8 cellular contexts compared by ENCODE assay signal in the genomic region with DNA sequence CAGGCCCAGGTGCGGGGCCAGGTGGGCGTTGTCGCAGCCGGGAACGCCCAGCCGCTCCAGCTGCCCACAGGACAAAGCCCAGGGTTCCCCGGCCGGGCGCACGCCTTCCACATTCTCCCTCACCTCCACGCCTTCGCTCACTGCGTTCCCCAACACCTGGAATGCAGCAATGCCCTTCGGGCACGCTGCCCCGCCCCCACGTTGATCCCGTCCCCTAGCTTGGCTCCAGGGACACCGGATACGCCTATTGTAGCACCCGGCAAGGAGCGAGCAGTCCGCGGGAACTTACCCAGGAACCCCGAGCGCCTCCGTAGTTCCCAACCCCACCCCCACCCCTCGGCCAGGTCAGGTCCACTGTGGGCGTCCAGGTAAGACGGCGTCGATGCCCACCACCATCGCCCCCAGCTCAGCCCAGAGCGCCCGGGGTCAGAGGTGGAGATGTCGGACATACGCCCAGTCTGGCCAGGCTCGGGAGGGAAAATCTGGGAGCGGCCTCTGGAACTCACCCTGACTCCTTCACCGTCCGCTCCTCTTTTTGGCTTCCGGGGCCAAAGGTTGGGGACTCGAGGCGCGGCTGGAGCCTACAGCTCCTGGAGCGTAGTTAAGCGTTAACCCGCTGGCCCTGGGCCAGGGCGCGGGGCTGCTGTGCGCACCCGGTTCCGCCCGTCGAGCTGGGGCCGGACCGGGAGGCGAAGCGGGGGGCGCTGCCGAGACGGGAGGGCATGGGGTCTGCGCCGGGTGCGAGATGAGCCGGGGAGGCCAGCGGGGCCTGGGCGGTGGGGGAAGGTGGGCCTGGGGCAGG. TPM values are rescaled to one million over a fixed set of nuclear protein-coding genes. Genes with fewer than 3 reads are reported as not detected.
DNase-seq lines count a peak whose midpoint lies in the region; ATAC-seq, FAIRE-seq and TF ChIP-seq lines count a peak whose summit lies in the region.

No MANE protein-coding gene starts in this region.

- CTCF ChIA-PET in A549 (lab: Yijun Ruan, JAX), result interaction anchor here (0.7 to 2.3 kb wide), 6 partner anchors 15 to 112 kb away, joined by 3 to 6 read pairs (median 3); no protein-coding TSS in a partner anchor
- CTCF ChIA-PET in activated CD8-positive, alpha-beta T cell treated with anti-CD3 and anti-CD28 coated beads for 36 hours (lab: Charles Lee), result interaction anchor here (1.0 to 1.1 kb wide), 2 partner anchors 31 to 39 kb away, joined by 3 read pairs; no protein-coding TSS in a partner anchor

- no peaks in the 10 kb centered on the region for H3K36me3 Mint-ChIP-seq in activated CD8-positive, alpha-beta T cell treated with anti-CD3 and anti-CD28 coated beads for 36 hours (ENCODE audit: low read depth)
- H3K36me3 Mint-ChIP-seq in glutamatergic neuron (ENCODE audit: unreplicated experiment), result no peaks in the 10 kb centered on the region

- peak overlapping the region; percentile 9 for H3K4me3 Mint-ChIP-seq in activated CD8-positive, alpha-beta T cell treated with anti-CD3 and anti-CD28 coated beads for 36 hours
- H3K4me3 Mint-ChIP-seq in glutamatergic neuron (ENCODE audit: unreplicated experiment), result peak overlapping the region; percentile 42

- no peak for TF ChIP-seq CTCF in A549 (IDR thresholded peaks at IDR 0.05)
- TF ChIP-seq CTCF in activated CD8-positive, alpha-beta T cell treated with anti-CD3 and anti-CD28 coated beads for 36 hours (IDR thresholded peaks at IDR 0.05), result no peak
- TF ChIP-seq CTCF in glutamatergic neuron (IDR thresholded peaks at IDR 0.05; ENCODE audit: partially characterized antibody, unreplicated experiment), result no peak
- TF ChIP-seq CTCF in prostate gland (IDR thresholded peaks at IDR 0.05), result no peak

- DNase-seq in A549 (ENCODE audit: low read depth in 1 of 2, low spot score in 1 of 2) (peak; percentile 37 to 70), HPDE6-E6E7 (ENCODE audit: extremely low spot score) (peak; percentile 67), glutamatergic neuron (peak; percentile 32), prostate gland (ENCODE audit: low spot score) (peak; percentile 55), GM19240 (ENCODE audit: insufficient read length, low spot score) (no peak), AG08395 (ENCODE audit: low spot score) (no peak)
- DNase-seq in activated CD8-positive, alpha-beta T cell treated with anti-CD3 and anti-CD28 coated beads for 36 hours, result no peak

- peaks cover 25% of the 10 kb centered on the region for H3K27me3 Mint-ChIP-seq in activated CD8-positive, alpha-beta T cell treated with anti-CD3 and anti-CD28 coated beads for 36 hours
- H3K27me3 Mint-ChIP-seq in glutamatergic neuron (ENCODE audit: unreplicated experiment), result peaks cover 6% of the 10 kb centered on the region

- POLR2A ChIA-PET in A549 (lab: Yijun Ruan, JAX), result interaction anchor here (1.1 kb wide), 1 partner anchor 8 kb away, joined by 3 read pairs; no protein-coding TSS in a partner anchor
- POLR2A ChIA-PET in activated CD8-positive, alpha-beta T cell treated with anti-CD3 and anti-CD28 coated beads for 36 hours (lab: Charles Lee), result interaction anchor here (0.6 to 1.4 kb wide), 2 partner anchors 12 to 100 kb away, joined by 3 read pairs; no protein-coding TSS in a partner anchor

- H3K27ac Mint-ChIP-seq in activated CD8-positive, alpha-beta T cell treated with anti-CD3 and anti-CD28 coated beads for 36 hours, result no peak overlapping the region
- H3K27ac Mint-ChIP-seq in glutamatergic neuron (ENCODE audit: unreplicated experiment), result no peak overlapping the region

- no peaks in the 10 kb centered on the region for H3K9me3 Mint-ChIP-seq in activated CD8-positive, alpha-beta T cell treated with anti-CD3 and anti-CD28 coated beads for 36 hours
- H3K9me3 Mint-ChIP-seq in glutamatergic neuron (ENCODE audit: unreplicated experiment), result no peaks in the 10 kb centered on the region

- ATAC-seq in A549, result peak; percentile 28 to 64
- no peak for ATAC-seq in activated CD8-positive, alpha-beta T cell treated with anti-CD3 and anti-CD28 coated beads for 36 hours
- ATAC-seq in GM21786 (IDR thresholded peaks at IDR 0.05; ENCODE audit: unreplicated experiment), result no peak

- peak overlapping the region; percentile 95 for H3K4me2 ChIP-seq in A549

- H3K4me3 ChIP-seq in A549, result peak overlapping the region; percentile 90
- peak overlapping the region; percentile 69 to 85 for H3K4me3 ChIP-seq in prostate gland

- no peak for TF ChIP-seq EP300 in A549 (IDR thresholded peaks at IDR 0.05)

- H3K9me3 ChIP-seq in A549 (peaks cover 3% of the 10 kb centered on the region; the same call in 1 of the 3 replicates), prostate gland (no peaks in the 10 kb centered on the region)

- H3K4me1 Mint-ChIP-seq in activated CD8-positive, alpha-beta T cell treated with anti-CD3 and anti-CD28 coated beads for 36 hours (ENCODE audit: low read depth), result no peaks in the 10 kb centered on the region
- H3K4me1 Mint-ChIP-seq in glutamatergic neuron (ENCODE audit: low read depth, unreplicated experiment), result no peaks in the 10 kb centered on the region

- TF ChIP-seq POLR2A in A549 (IDR thresholded peaks at IDR 0.05; ENCODE audit: low read length) (no peak), prostate gland (IDR thresholded peaks at IDR 0.05) (peak; percentile 54)

- H3K27me3 ChIP-seq in prostate gland (replicated peaks; ENCODE audit: insufficient read depth), result no peaks in the 10 kb centered on the region

- intact Hi-C loops in activated CD8-positive, alpha-beta T cell treated with anti-CD3 and anti-CD28 coated beads for 36 hours (cut with micrococcal nuclease), result no loop called here
- intact Hi-C loops in prostate gland (cut with DNase I), result no loop called here

- no peak for FAIRE-seq in A549 (lab: Jason Lieb, UNC)

- no peaks in the 10 kb centered on the region for H3K36me3 ChIP-seq in prostate gland

- H3K27ac ChIP-seq in A549, result peak overlapping the region; percentile 91 to 99
- H3K27ac ChIP-seq in prostate gland, result peak overlapping the region; percentile 70 to 72

- H3K4me1 ChIP-seq in A549 (peaks cover 15% of the 10 kb centered on the region), prostate gland (replicated peaks) (peaks cover 10% of the 10 kb centered on the region)

- 32% methylated on average over 16 of the region's 68 CpGs for WGBS in A549 (ENCODE audit: missing lambda C conversion rate)
- 2% methylated on average over 57 of the region's 68 CpGs for WGBS in prostate gland

- no peak for TF ChIP-seq RAD21 in A549 (conservative IDR thresholded peaks at IDR 0.05 in 1 of 2, IDR thresholded peaks at IDR 0.05 in 1 of 2)

TF ChIP-seq in A549, 52 proteins besides CTCF, POLR2A, EP300 and RAD21:
- TF ChIP-seq, protein P1, sequence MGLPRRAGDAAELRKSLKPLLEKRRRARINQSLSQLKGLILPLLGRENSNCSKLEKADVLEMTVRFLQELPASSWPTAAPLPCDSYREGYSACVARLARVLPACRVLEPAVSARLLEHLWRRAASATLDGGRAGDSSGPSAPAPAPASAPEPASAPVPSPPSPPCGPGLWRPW (IDR thresholded peaks at IDR 0.05), result no peak
- TF ChIP-seq NR3C1 (IDR thresholded peaks at IDR 0.05) (no peak), RNF2 (IDR thresholded peaks at IDR 0.05; ENCODE audit: borderline replicate concordance, low read depth) (no peak; the same call in 1 of the 2 replicates), ZC3H11A (IDR thresholded peaks at IDR 0.05) (no peak), GATA3 (IDR thresholded peaks at IDR 0.05; ENCODE audit: borderline replicate concordance) (no peak)
- TF ChIP-seq, protein P2, sequence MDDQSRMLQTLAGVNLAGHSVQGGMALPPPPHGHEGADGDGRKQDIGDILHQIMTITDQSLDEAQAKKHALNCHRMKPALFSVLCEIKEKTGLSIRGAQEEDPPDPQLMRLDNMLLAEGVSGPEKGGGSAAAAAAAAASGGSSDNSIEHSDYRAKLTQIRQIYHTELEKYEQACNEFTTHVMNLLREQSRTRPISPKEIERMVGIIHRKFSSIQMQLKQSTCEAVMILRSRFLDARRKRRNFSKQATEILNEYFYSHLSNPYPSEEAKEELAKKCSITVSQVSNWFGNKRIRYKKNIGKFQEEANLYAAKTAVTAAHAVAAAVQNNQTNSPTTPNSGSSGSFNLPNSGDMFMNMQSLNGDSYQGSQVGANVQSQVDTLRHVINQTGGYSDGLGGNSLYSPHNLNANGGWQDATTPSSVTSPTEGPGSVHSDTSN (IDR thresholded peaks at IDR 0.05), result no peak
- TF ChIP-seq, protein P3, sequence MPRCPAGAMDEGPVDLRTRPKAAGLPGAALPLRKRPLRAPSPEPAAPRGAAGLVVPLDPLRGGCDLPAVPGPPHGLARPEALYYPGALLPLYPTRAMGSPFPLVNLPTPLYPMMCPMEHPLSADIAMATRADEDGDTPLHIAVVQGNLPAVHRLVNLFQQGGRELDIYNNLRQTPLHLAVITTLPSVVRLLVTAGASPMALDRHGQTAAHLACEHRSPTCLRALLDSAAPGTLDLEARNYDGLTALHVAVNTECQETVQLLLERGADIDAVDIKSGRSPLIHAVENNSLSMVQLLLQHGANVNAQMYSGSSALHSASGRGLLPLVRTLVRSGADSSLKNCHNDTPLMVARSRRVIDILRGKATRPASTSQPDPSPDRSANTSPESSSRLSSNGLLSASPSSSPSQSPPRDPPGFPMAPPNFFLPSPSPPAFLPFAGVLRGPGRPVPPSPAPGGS (IDR thresholded peaks at IDR 0.05), result 0 out of 3 replicates have a peak, but pooled peaks have one; percentile 11

RNA-seq across cellular contexts. Expression of a gene that starts 0.6 kb away (rescaled TPM):
- polyA plus RNA-seq in A549 (2011; rRNA removed), result 3.9 and 4.5 TPM in 2 replicates
- polyA plus RNA-seq in A549 (2012; cell fraction: cytosol; rRNA removed), result 8.7 and 12.5 TPM in 2 replicates
- 59.0 and 71.9 TPM in 2 replicates for polyA plus RNA-seq in A549 (2012; cell fraction: nucleus; rRNA removed)
- polyA plus RNA-seq in A549 (2017; fragmentation: RNase III; extraction: RNeasy Plus Mini Kit Qiagen cat#74134 plus additional on column Dnase treatment), result 13.1 to 14.3 TPM (median 13.5 TPM) in 3 replicates
- polyA minus RNA-seq in A549 (2011; rRNA and poly(A)+ RNA removed), result 3.8 and 4.3 TPM in 2 replicates
- total RNA-seq in activated CD8-positive, alpha-beta T cell treated with anti-CD3 and anti-CD28 coated beads for 36 hours, result 1 to 10 TPM; 2.2 to 2.3 TPM
- total RNA-seq in glutamatergic neuron (ENCODE audit: unreplicated experiment), result 80.4 TPM
- total RNA-seq in prostate gland, result 10 to 100 TPM; 29.1 to 81.2 TPM

Comparison
In these comparisons a context has a peak if more than half of its experiments do, and no peak if none do; other contexts are left out.
1. ATAC-seq: peak in A549 (2 of 2); none in activated CD8-positive, alpha-beta T cell treated with anti-CD3 and anti-CD28 coated beads for 36 hours (single experiment) and GM21786 (single experiment).
2. DNase-seq: peak in A549 (2 of 2), HPDE6-E6E7 (single experiment), glutamatergic neuron (single experiment) and prostate gland (single experiment); none in activated CD8-positive, alpha-beta T cell treated with anti-CD3 and anti-CD28 coated beads for 36 hours (single experiment), GM19240 (single experiment) and AG08395 (single experiment).
3. RNA of a gene that starts 0.6 kb away (total RNA-seq): 29.1 to 81.2 TPM in prostate gland and 80.4 TPM in glutamatergic neuron (single experiment); 2.2 to 2.3 TPM in activated CD8-positive, alpha-beta T cell treated with anti-CD3 and anti-CD28 coated beads for 36 hours; every median in the first group is over 4 times any median in the second.